15 cellular contexts compared by ENCODE assay signal in genomic region chr10:73807471-73807870, GRCh38.
"Had no signal": no experiment of that assay in that cellular context is flagged by ENCODE, and none has a peak within 500 bp of the region (broad histone marks: within the 10 kb centered on the region; RNA-seq: fewer than 3 reads in every experiment).

No MANE protein-coding gene starts in this region.

- H3K4me2 ChIP-seq: neural progenitor cell had no signal

- H3K27me3 ChIP-seq: brain microvascular endothelial cell, left lung, neural progenitor cell, ovary had no signal

- H3K27ac ChIP-seq: brain microvascular endothelial cell, left lung, neural progenitor cell, ovary had no signal

- H2AFZ ChIP-seq: neural progenitor cell had no signal

- H3K4me3 Mint-ChIP-seq: neural progenitor cell had no signal

- H3K9me3 ChIP-seq: left lung, ovary had no signal

- H3K4me3 ChIP-seq: left lung, neural progenitor cell, ovary had no signal

- H3K9ac ChIP-seq: neural progenitor cell had no signal

- DNase-seq: activated CD4-positive, CD25-positive, alpha-beta regulatory T cell; activated CD8-positive, alpha-beta memory T cell treated with anti-CD3 and anti-CD28 coated beads for 24 hours; activated gamma-delta T cell; brain microvascular endothelial cell; dermis blood vessel endothelial cell; left lung; mesenchymal stem cell; ovary; SHP77; stimulated activated CD4-positive, alpha-beta T cell treated with anti-CD3 and anti-CD28 coated beads, Interleukin-4, amount 100 ng/mL, for 4 hours; substantia nigra had no signal

- H3K27ac Mint-ChIP-seq: neural progenitor cell had no signal

- H3K36me3 ChIP-seq: neural progenitor cell, ovary had no signal

- H3K9me3 Mint-ChIP-seq: neural progenitor cell; T-helper 1 cell treated with Interleukin-12 subunit alpha and Interleukin-12 subunit beta and Interleukin-4 antibody, amounts not matched to agents 30 μg/mL and 1 μg/mL, for 36 hours had no signal

- ATAC-seq: left lung, SK-N-SH treated with all-trans-retinoic acid at 6 μM for 48 hours had no signal

- FAIRE-seq: keratinocyte had no signal
